1 cellular context compared by ENCODE assay signal in the genomic region with DNA sequence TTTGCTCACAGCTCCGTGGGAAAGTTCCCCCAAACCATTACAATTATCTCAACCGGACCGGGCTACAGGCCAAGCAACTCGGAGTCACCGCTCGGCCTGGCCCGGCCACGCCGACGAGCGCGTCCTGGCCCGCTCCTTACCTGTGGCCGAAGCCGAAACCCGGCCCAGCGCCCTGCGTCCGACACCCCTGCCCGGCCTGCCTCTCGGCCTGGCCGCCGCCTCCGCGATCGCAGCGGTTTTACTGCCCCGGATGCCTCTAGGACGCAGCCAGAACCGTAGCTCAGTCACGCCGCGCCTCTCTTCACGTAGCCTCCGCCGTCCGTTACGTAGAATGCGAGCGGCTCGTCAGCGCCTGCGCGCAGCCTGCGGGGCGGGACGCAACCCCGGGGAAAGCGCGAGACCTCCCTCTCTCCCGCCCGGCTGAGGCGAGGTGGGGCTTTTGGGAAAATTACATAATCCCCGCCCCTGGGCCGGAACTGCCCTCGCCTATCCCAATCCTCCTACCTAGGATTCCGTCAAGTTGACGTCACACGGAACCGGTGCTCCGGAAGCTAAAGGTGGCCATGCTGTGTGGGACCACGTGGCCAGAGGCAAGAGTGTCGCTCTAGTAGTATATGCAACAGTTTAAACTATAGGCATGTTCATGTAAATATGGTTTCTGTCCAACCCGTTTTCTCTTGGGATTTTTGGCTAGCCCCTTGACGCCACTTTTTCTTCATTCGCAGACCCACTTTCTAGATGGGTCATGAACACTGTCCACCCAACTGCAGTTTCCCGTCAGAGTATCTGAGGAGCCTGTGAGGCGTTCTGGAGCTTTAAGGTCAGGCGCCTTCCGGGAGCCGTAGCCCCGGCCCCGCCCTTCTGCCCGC.
TF ChIP-seq lines count a peak whose summit lies in the region.

Gene CCDC47 (minus strand): TSS at position 326 of the 869 bp plus-strand sequence. CDS start 7,422 bp downstream, outside the sequence.

TF ChIP-seq in HepG2, 621 proteins besides CTCF, POLR2A, EP300 and RAD21 (continued from another document and continues in another):
- no peak for TF ChIP-seq BCLAF1 (IDR thresholded peaks at IDR 0.05)
- peak; percentile 93 for TF ChIP-seq SP4 (CRISPR knock-in tag; IDR thresholded peaks at IDR 0.05)
- peak; percentile 54 for TF ChIP-seq ZNF629 (CRISPR knock-in tag; conservative IDR thresholded peaks at IDR 0.05)
- peak; percentile 87 for TF ChIP-seq ASH2L (IDR thresholded peaks at IDR 0.05; ENCODE audit: insufficient read length, low read depth, low read length)
- TF ChIP-seq ETV5 (CRISPR knock-in tag; IDR thresholded peaks at IDR 0.05; ENCODE audit: borderline replicate concordance): peak; percentile 99
- peak; percentile 36 for TF ChIP-seq BORCS8-MEF2B (CRISPR knock-in tag; IDR thresholded peaks at IDR 0.05)
- peak; percentile 86 for TF ChIP-seq GABPA (IDR thresholded peaks at IDR 0.05; ENCODE audit: low read depth, low read length)
- peak; percentile 99 for TF ChIP-seq GABPA (CRISPR knock-in tag; IDR thresholded peaks at IDR 0.05; ENCODE audit: low read depth)
- peak; percentile 100 for TF ChIP-seq HNRNPLL (IDR thresholded peaks at IDR 0.05; ENCODE audit: low read depth, low read length, poor library complexity, severe bottlenecking)
- no peak for TF ChIP-seq ZNF737 (CRISPR knock-in tag; IDR thresholded peaks at IDR 0.05; ENCODE audit: borderline replicate concordance)
- TF ChIP-seq, protein P1, sequence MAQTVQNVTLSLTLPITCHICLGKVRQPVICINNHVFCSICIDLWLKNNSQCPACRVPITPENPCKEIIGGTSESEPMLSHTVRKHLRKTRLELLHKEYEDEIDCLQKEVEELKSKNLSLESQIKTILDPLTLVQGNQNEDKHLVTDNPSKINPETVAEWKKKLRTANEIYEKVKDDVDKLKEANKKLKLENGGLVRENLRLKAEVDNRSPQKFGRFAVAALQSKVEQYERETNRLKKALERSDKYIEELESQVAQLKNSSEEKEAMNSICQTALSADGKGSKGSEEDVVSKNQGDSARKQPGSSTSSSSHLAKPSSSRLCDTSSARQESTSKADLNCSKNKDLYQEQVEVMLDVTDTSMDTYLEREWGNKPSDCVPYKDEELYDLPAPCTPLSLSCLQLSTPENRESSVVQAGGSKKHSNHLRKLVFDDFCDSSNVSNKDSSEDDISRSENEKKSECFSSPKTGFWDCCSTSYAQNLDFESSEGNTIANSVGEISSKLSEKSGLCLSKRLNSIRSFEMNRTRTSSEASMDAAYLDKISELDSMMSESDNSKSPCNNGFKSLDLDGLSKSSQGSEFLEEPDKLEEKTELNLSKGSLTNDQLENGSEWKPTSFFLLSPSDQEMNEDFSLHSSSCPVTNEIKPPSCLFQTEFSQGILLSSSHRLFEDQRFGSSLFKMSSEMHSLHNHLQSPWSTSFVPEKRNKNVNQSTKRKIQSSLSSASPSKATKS (CRISPR knock-in tag; IDR thresholded peaks at IDR 0.05): no peak; the same call in 1 of the 2 replicates
- no peak for TF ChIP-seq ZNF644 (CRISPR knock-in tag; IDR thresholded peaks at IDR 0.05; ENCODE audit: low read depth)
- TF ChIP-seq RBFOX2 (IDR thresholded peaks at IDR 0.05; ENCODE audit: low read depth, low read length): peak; percentile 96
- peak; percentile 43; the same call in 1 of the 2 replicates for TF ChIP-seq MAF1 (CRISPR knock-in tag; IDR thresholded peaks at IDR 0.05; ENCODE audit: borderline replicate concordance)
- TF ChIP-seq HDAC2 (CRISPR knock-in tag; IDR thresholded peaks at IDR 0.05): peak; percentile 90
- peak; percentile 91 for TF ChIP-seq ZNF691 (CRISPR knock-in tag; IDR thresholded peaks at IDR 0.05; ENCODE audit: borderline replicate concordance, low read depth)
- 0 out of 2 replicates have a peak, but pooled peaks have one; percentile 59 for TF ChIP-seq ZNF775 (CRISPR knock-in tag; IDR thresholded peaks at IDR 0.05; ENCODE audit: borderline replicate concordance)
- TF ChIP-seq ARNT (IDR thresholded peaks at IDR 0.05): no peak
- no peak for TF ChIP-seq THYN1 (CRISPR knock-in tag; IDR thresholded peaks at IDR 0.05; ENCODE audit: borderline replicate concordance, low read depth)
- TF ChIP-seq SALL2 (CRISPR knock-in tag; IDR thresholded peaks at IDR 0.05): peak; percentile 98
- TF ChIP-seq MTA3 (CRISPR knock-in tag; IDR thresholded peaks at IDR 0.05): 0 out of 2 replicates have a peak, but pooled peaks have one; percentile 1
- peak; percentile 97 for TF ChIP-seq ZSCAN30 (CRISPR knock-in tag; IDR thresholded peaks at IDR 0.05)
- peak; percentile 86; the same call in 1 of the 2 replicates for TF ChIP-seq ZNF235 (CRISPR knock-in tag; IDR thresholded peaks at IDR 0.05; ENCODE audit: borderline replicate concordance)
- peak; percentile 85; the same call in 1 of the 2 replicates for TF ChIP-seq ERF (CRISPR knock-in tag; IDR thresholded peaks at IDR 0.05)
- TF ChIP-seq ZBTB21 (CRISPR knock-in tag; IDR thresholded peaks at IDR 0.05): peak; percentile 100
- peak; percentile 72; the same call in 1 of the 2 replicates for TF ChIP-seq HOXA9 (CRISPR knock-in tag; IDR thresholded peaks at IDR 0.05; ENCODE audit: borderline replicate concordance)
- TF ChIP-seq CBX1 (IDR thresholded peaks at IDR 0.05; ENCODE audit: low read depth): peak; percentile 90
- peak; percentile 99 for TF ChIP-seq SAP130 (CRISPR knock-in tag; IDR thresholded peaks at IDR 0.05; ENCODE audit: low read depth)
- no peak for TF ChIP-seq EZH2 (conservative IDR thresholded peaks at IDR 0.05; ENCODE audit: low read depth, low read length)
- TF ChIP-seq KLF6 (CRISPR knock-in tag; IDR thresholded peaks at IDR 0.05): peak; percentile 79
- peak; percentile 86 for TF ChIP-seq ARNTL (CRISPR knock-in tag; IDR thresholded peaks at IDR 0.05)
- TF ChIP-seq ZSCAN29 (CRISPR knock-in tag; conservative IDR thresholded peaks at IDR 0.05): peak; percentile 82; the same call in 1 of the 2 replicates
- TF ChIP-seq ZNF446 (CRISPR knock-in tag; IDR thresholded peaks at IDR 0.05): no peak; the same call in 1 of the 2 replicates
- TF ChIP-seq KLF15 (CRISPR knock-in tag; IDR thresholded peaks at IDR 0.05; ENCODE audit: borderline replicate concordance): peak; percentile 40
- no peak for TF ChIP-seq TBL1XR1 (IDR thresholded peaks at IDR 0.05; ENCODE audit: borderline replicate concordance, low read length, partially characterized antibody)
- TF ChIP-seq JARID2 (CRISPR knock-in tag; IDR thresholded peaks at IDR 0.05; ENCODE audit: insufficient replicate concordance): no peak
- TF ChIP-seq WIZ (CRISPR knock-in tag; IDR thresholded peaks at IDR 0.05): no peak; the same call in none of the 2 replicates
- TF ChIP-seq ZNF749 (CRISPR knock-in tag; IDR thresholded peaks at IDR 0.05; ENCODE audit: borderline replicate concordance): peak; percentile 96
- TF ChIP-seq ARNT2 (CRISPR knock-in tag; IDR thresholded peaks at IDR 0.05; ENCODE audit: low read depth): peak; percentile 95
- TF ChIP-seq PAWR (CRISPR knock-in tag; IDR thresholded peaks at IDR 0.05; ENCODE audit: borderline replicate concordance): peak; percentile 97; the same call in 1 of the 2 replicates
- peak; percentile 94 for TF ChIP-seq KMT2B (CRISPR knock-in tag; IDR thresholded peaks at IDR 0.05)
- TF ChIP-seq, protein P2, sequence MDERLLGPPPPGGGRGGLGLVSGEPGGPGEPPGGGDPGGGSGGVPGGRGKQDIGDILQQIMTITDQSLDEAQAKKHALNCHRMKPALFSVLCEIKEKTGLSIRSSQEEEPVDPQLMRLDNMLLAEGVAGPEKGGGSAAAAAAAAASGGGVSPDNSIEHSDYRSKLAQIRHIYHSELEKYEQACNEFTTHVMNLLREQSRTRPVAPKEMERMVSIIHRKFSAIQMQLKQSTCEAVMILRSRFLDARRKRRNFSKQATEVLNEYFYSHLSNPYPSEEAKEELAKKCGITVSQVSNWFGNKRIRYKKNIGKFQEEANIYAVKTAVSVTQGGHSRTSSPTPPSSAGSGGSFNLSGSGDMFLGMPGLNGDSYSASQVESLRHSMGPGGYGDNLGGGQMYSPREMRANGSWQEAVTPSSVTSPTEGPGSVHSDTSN (CRISPR knock-in tag; IDR thresholded peaks at IDR 0.05): no peak
- peak; percentile 78 for TF ChIP-seq RBM39 (IDR thresholded peaks at IDR 0.05; ENCODE audit: low read depth, low read length, poor library complexity, severe bottlenecking)
- TF ChIP-seq ZNF496 (CRISPR knock-in tag; IDR thresholded peaks at IDR 0.05; ENCODE audit: insufficient replicate concordance): no peak
- TF ChIP-seq REL (CRISPR knock-in tag; conservative IDR thresholded peaks at IDR 0.05): peak; percentile 93
- peak; percentile 72 for TF ChIP-seq SOX5 (CRISPR knock-in tag; IDR thresholded peaks at IDR 0.05; ENCODE audit: borderline replicate concordance)
- peak; percentile 90; the same call in 1 of the 2 replicates for TF ChIP-seq MIER3 (CRISPR knock-in tag; IDR thresholded peaks at IDR 0.05; ENCODE audit: borderline replicate concordance)
- peak; percentile 94 for TF ChIP-seq ZMYM4 (CRISPR knock-in tag; IDR thresholded peaks at IDR 0.05)
- TF ChIP-seq, protein P3, sequence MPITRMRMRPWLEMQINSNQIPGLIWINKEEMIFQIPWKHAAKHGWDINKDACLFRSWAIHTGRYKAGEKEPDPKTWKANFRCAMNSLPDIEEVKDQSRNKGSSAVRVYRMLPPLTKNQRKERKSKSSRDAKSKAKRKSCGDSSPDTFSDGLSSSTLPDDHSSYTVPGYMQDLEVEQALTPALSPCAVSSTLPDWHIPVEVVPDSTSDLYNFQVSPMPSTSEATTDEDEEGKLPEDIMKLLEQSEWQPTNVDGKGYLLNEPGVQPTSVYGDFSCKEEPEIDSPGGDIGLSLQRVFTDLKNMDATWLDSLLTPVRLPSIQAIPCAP (CRISPR knock-in tag; IDR thresholded peaks at IDR 0.05; ENCODE audit: low read depth): no peak
- no peak for TF ChIP-seq SRSF4 (IDR thresholded peaks at IDR 0.05; ENCODE audit: low read depth, low read length, poor library complexity, severe bottlenecking)
- TF ChIP-seq SNRNP70 (IDR thresholded peaks at IDR 0.05; ENCODE audit: low read depth, low read length): peak; percentile 83; the same call in 1 of the 2 replicates
- no peak; the same call in 1 of the 2 replicates for TF ChIP-seq ATM (IDR thresholded peaks at IDR 0.05; ENCODE audit: borderline replicate concordance)
- no peak for TF ChIP-seq ZNF552 (CRISPR knock-in tag; IDR thresholded peaks at IDR 0.05; ENCODE audit: borderline replicate concordance)
- TF ChIP-seq AGO1 (IDR thresholded peaks at IDR 0.05; ENCODE audit: low read depth, low read length, poor library complexity, severe bottlenecking): peak; percentile 98
- peak; percentile 96 for TF ChIP-seq MNT (IDR thresholded peaks at IDR 0.05)
